8 cellular contexts compared by ENCODE assay signal in genomic region chr4:82428969-82429727, GRCh38.
DNase-seq lines count a peak whose midpoint lies in the region; ATAC-seq lines count a peak whose summit lies in the region.

No MANE protein-coding gene starts in this region.

- ATAC-seq in GM19035 (IDR thresholded peaks at IDR 0.05; ENCODE audit: unreplicated experiment) (peak; percentile 53), HG03342 (IDR thresholded peaks at IDR 0.05; ENCODE audit: unreplicated experiment) (peak; percentile 53)
- peak; percentile 64 for ATAC-seq in central memory CD8-positive, alpha-beta T cell (replicated peaks; ENCODE audit: extremely low read depth, poor library complexity, severe bottlenecking)

- peaks cover 75% of the 10 kb centered on the region for H3K36me3 Mint-ChIP-seq in central memory CD8-positive, alpha-beta T cell (ENCODE audit: insufficient read depth)

- H3K27ac Mint-ChIP-seq in central memory CD8-positive, alpha-beta T cell (ENCODE audit: low read depth): peak overlapping the region; percentile 99

- peak; percentile 80 for DNase-seq in AML-193 (lab: John Stamatoyannopoulos, UW)
- peak; percentile 90 for DNase-seq in NCI-H345 (lab: John Stamatoyannopoulos, UW)
- peak; percentile 85 for DNase-seq in activated CD4-positive, CD25-positive, alpha-beta regulatory T cell treated with anti-CD3 and anti-CD28 coated beads, Interleukin-2, amount 50 U/mL, for 16 hours (ENCODE audit: low read depth, low spot score)
- DNase-seq in central memory CD8-positive, alpha-beta T cell (ENCODE audit: low spot score in 2 of 2): peak; percentile 89 to 93
- peak; percentile 89 for DNase-seq in kidney glomerular epithelial cell (lab: John Stamatoyannopoulos, UW)
- peak; percentile 84 to 89 for DNase-seq in stimulated activated CD4-positive, alpha-beta T cell treated with anti-CD3 and anti-CD28 coated beads, Interleukin-1b, Interleukin-23, amount 100 ng/mL, for 1 hour (ENCODE audit: low read depth in 2 of 2)

- H3K9me3 Mint-ChIP-seq in central memory CD8-positive, alpha-beta T cell: no peaks in the 10 kb centered on the region

- H3K4me1 Mint-ChIP-seq in central memory CD8-positive, alpha-beta T cell: peaks cover 60% of the 10 kb centered on the region

- H3K4me3 Mint-ChIP-seq in central memory CD8-positive, alpha-beta T cell: peak overlapping the region; percentile 99

- no peaks in the 10 kb centered on the region for H3K27me3 Mint-ChIP-seq in central memory CD8-positive, alpha-beta T cell

Comparison
In these comparisons a context has a peak if more than half of its experiments do, and no peak if none do; other contexts are left out.
1. Peak in every context shown above with its lines: DNase-seq and ATAC-seq.